30 cellular contexts compared by ENCODE assay signal in the genomic region with DNA sequence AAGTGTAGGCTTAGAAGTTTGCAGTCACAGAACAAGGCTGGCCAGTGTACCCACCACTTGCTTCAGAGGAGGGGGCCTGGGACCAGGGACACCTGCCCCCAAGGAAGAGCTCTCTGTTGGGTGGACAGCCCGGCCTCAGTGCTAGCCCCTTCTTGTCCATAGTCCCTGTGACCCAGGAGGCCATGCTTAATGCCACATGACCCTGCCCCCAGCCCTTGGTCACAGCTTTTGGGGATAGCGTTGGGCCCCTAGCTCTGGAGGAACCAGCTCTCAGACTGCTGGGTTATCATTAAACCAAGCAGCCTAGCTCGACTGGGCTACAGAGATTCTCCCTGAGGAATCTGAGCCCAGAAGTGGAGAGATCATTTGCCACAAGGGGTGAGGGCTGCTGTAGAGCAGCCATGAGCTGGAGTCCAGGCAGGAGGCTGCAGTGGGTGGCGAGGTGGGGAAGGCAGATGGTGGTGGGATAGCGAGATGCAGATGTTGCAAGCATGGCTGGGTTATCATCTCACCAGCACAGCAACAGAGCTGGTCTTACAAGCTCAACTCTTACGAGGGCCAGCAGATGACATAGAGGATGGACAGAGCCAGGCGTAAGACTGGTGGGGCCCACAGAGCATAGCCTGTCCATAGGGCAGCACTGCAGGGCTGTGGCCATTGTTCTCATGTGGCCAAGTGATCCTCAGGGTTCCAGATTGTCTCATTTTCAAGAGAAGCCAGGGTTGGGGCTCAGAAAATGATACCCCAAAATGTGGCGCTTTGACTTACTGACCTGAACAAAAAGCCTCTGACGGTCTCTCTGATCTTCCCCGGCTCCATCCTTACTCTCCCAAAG. TPM values are rescaled to one million over a fixed set of nuclear protein-coding genes. Genes with fewer than 3 reads are reported as not detected.
"Had no signal": no experiment of that assay in that cellular context is flagged by ENCODE, and none has a peak within 500 bp of the region (broad histone marks: within the 10 kb centered on the region; RNA-seq: fewer than 3 reads in every experiment).

No MANE protein-coding gene starts in this region.

- H3K9me3 ChIP-seq: heart left ventricle, left lung, right atrium auricular region, thoracic aorta, upper lobe of right lung had no signal

- H3K9ac ChIP-seq: parathyroid adenoma had no signal

- H2AFZ ChIP-seq: parathyroid adenoma had no signal

- H3K4me2 ChIP-seq: smooth muscle cell had no signal

- ATAC-seq: activated CD4-positive, CD25-positive, alpha-beta regulatory T cell treated with anti-CD3 and anti-CD28 coated beads, Interleukin-2, amount 50 U/mL, for 24 hours; heart left ventricle; left lung; upper lobe of right lung had no signal

- H3K36me3 ChIP-seq: heart left ventricle, left lung, right atrium auricular region, thoracic aorta, upper lobe of right lung had no signal

- H3K4me3 ChIP-seq: heart left ventricle, left lung, lung, right atrium auricular region, smooth muscle cell, thoracic aorta, upper lobe of right lung had no signal

- H3K27me3 ChIP-seq: right atrium auricular region, upper lobe of right lung had no signal

- H3K79me2 ChIP-seq: parathyroid adenoma had no signal

- H3K27ac ChIP-seq: heart left ventricle, left lung, parathyroid adenoma, right atrium auricular region, thoracic aorta, upper lobe of right lung, VCaP had no signal

- FAIRE-seq: endothelial cell of umbilical vein, TTC549 had no signal

- DNase-seq: activated CD4-positive, alpha-beta memory T cell treated with anti-CD3 and anti-CD28 coated beads for 36 hours; activated CD4-positive, alpha-beta T cell treated with anti-CD3 and anti-CD28 coated beads for 48 hours; activated CD8-positive, alpha-beta memory T cell treated with anti-CD3 and anti-CD28 coated beads, Interleukin-2, amount 50 U/mL, for 48 hours; activated gamma-delta T cell; activated naive CD4-positive, alpha-beta T cell treated with anti-CD3 and anti-CD28 coated beads, Interleukin-2, amount 10 ng/mL, durations not matched to agents 7 days and 5 days; activated T-cell treated with anti-CD3 and anti-CD28 coated beads, Interleukin-2, amount 50 U/mL, for 24 hours; amniotic stem cell; caudate nucleus; foreskin fibroblast; heart left ventricle; left lung; naive B cell; nucleus accumbens; stimulated activated CD4-positive, alpha-beta T cell treated with anti-CD3 and anti-CD28 coated beads, Interleukin-1b, Interleukin-23, amount 100 ng/mL, for 48 hours; stimulated activated CD4-positive, alpha-beta T cell treated with anti-CD3 and anti-CD28 coated beads, Interleukin-4, amount 100 ng/mL, for 4 hours; stimulated activated CD8-positive, alpha-beta memory T cell treated with anti-CD3 and anti-CD28 coated beads, Interleukin-4, amount 100 ng/mL, for 48 hours; stimulated activated naive CD4-positive, alpha-beta T cell; SW 1271; T-helper 9 cell; upper lobe of right lung had no signal

RNA-seq across cellular contexts. Expression of gene TMEM37, which starts 7.2 kb away (rescaled TPM):
- total RNA-seq: activated CD4-positive, alpha-beta memory T cell treated with anti-CD3 and anti-CD28 coated beads for 36 hours had no signal
- polyA plus RNA-seq: neural cell had no signal
